ENCODE assay signal across 1 cellular context in genomic region chr5:81971694-81972495, GRCh38.
TF ChIP-seq lines count a peak whose summit lies in the region.

Gene ATG10, plus strand, starts transcription at chr5:81972023. Its CDS starts 15,548 bp downstream, at chr5:81987571.

TF ChIP-seq in K562, 482 proteins besides CTCF, POLR2A, EP300 and RAD21 (continued from another document and continues in another):
- TF ChIP-seq ELF2 (CRISPR knock-in tag; IDR thresholded peaks at IDR 0.05) (0 out of 2 replicates have a peak, but pooled peaks have one; percentile 15), GATAD2B (IDR thresholded peaks at IDR 0.05; ENCODE audit: borderline replicate concordance) (no peak), PHTF2 (CRISPR knock-in tag; IDR thresholded peaks at IDR 0.05) (no peak), ZBTB7A (IDR thresholded peaks at IDR 0.05; ENCODE audit: borderline replicate concordance, control insufficient read depth, low read depth, low read length) (peak; percentile 81), FOXJ3 (CRISPR knock-in tag; IDR thresholded peaks at IDR 0.05) (no peak), TRIM25 (IDR thresholded peaks at IDR 0.05; ENCODE audit: borderline replicate concordance) (no peak), EHMT2 (IDR thresholded peaks at IDR 0.05) (no peak), SPI1 (IDR thresholded peaks at IDR 0.05; ENCODE audit: borderline replicate concordance, low read depth, low read length) (no peak), GTF2F1 (IDR thresholded peaks at IDR 0.05; ENCODE audit: low read depth, low read length) (0 out of 2 replicates have a peak, but pooled peaks have one; percentile 50), ZNF76 (CRISPR knock-in tag; IDR thresholded peaks at IDR 0.05; ENCODE audit: borderline replicate concordance) (peak; percentile 72), TCFL5 (CRISPR knock-in tag; conservative IDR thresholded peaks at IDR 0.05) (no peak), ZBTB43 (CRISPR knock-in tag; IDR thresholded peaks at IDR 0.05) (peak; percentile 92), ZNF133 (CRISPR knock-in tag; IDR thresholded peaks at IDR 0.05) (no peak), FOSL1 (tag; conservative IDR thresholded peaks at IDR 0.05) (no peak), ZBTB33 (CRISPR knock-in tag; IDR thresholded peaks at IDR 0.05) (peak; percentile 59; the same call in 1 of the 2 replicates), U2AF2 (optimal IDR thresholded peaks at IDR 0.05; ENCODE audit: low read depth, low read length) (no peak), ZKSCAN1 (IDR thresholded peaks at IDR 0.05; ENCODE audit: low read depth, low read length) (no peak), HMBOX1 (IDR thresholded peaks at IDR 0.05) (peak; percentile 7; the same call in 1 of the 2 replicates), ZNF184 (CRISPR knock-in tag; IDR thresholded peaks at IDR 0.05) (no peak), TCF7 (IDR thresholded peaks at IDR 0.05; ENCODE audit: borderline replicate concordance) (no peak), KHSRP (IDR thresholded peaks at IDR 0.05) (no peak), LCOR (CRISPR knock-in tag; IDR thresholded peaks at IDR 0.05) (no peak), CHAMP1 (IDR thresholded peaks at IDR 0.05) (no peak), ZNF764 (CRISPR knock-in tag; IDR thresholded peaks at IDR 0.05; ENCODE audit: low read depth) (no peak), KDM1A (IDR thresholded peaks at IDR 0.05) (no peak), PTRF (tag; IDR thresholded peaks at IDR 0.05) (no peak), SRF (CRISPR knock-in tag; IDR thresholded peaks at IDR 0.05) (peak in 1 of 2 experiments; percentile 77; a peak in 2 of 4 replicates), HCFC1 (IDR thresholded peaks at IDR 0.05; ENCODE audit: low read depth, low read length) (peak; percentile 60), TAL1 (IDR thresholded peaks at IDR 0.05) (peak; percentile 40; the same call in 1 of the 2 replicates), POLR2G (IDR thresholded peaks at IDR 0.05; ENCODE audit: low read depth, low read length) (peak; percentile 95), ZNF324 (CRISPR knock-in tag; IDR thresholded peaks at IDR 0.05) (peak; percentile 57; the same call in 1 of the 2 replicates), ZNF518B (CRISPR knock-in tag; IDR thresholded peaks at IDR 0.05) (no peak), ZNF274 (IDR thresholded peaks at IDR 0.05; ENCODE audit: borderline replicate concordance, low read depth, low read length) (no peak), ZNF146 (CRISPR knock-in tag; IDR thresholded peaks at IDR 0.05; ENCODE audit: unreplicated experiment) (no peak), ZNF347 (CRISPR knock-in tag; IDR thresholded peaks at IDR 0.05; ENCODE audit: low read depth) (no peak), AFF1 (IDR thresholded peaks at IDR 0.05; ENCODE audit: low read depth in 1 of 2, partially characterized antibody in 2 of 2) (no peak), BRD4 (IDR thresholded peaks at IDR 0.05) (no peak; the same call in 1 of the 2 replicates), ZBED1 (IDR thresholded peaks at IDR 0.05) (no peak), ZSCAN29 (IDR thresholded peaks at IDR 0.05) (no peak), RBM22 (IDR thresholded peaks at IDR 0.05; ENCODE audit: low read depth, low read length, poor library complexity, severe bottlenecking) (peak; percentile 59), BMI1 (IDR thresholded peaks at IDR 0.05; ENCODE audit: low read length) (no peak), ATF6 (CRISPR knock-in tag; IDR thresholded peaks at IDR 0.05) (0 out of 2 replicates have a peak, but pooled peaks have one; percentile 66), JUN (IDR thresholded peaks at IDR 0.05; ENCODE audit: borderline replicate concordance, low read depth, low read length) (no peak), JUN (CRISPR knock-in tag; IDR thresholded peaks at IDR 0.05; ENCODE audit: borderline replicate concordance) (peak; percentile 96), CBX1 (IDR thresholded peaks at IDR 0.05; ENCODE audit: low read depth) (peak; percentile 95), USF2 (CRISPR knock-in tag; IDR thresholded peaks at IDR 0.05) (no peak), LEF1 (IDR thresholded peaks at IDR 0.05) (0 out of 2 replicates have a peak, but pooled peaks have one; percentile 42), HNRNPH1 (optimal IDR thresholded peaks at IDR 0.05; ENCODE audit: low read depth, low read length) (no peak), FOXA3 (CRISPR knock-in tag; conservative IDR thresholded peaks at IDR 0.05 in 1 of 2, IDR thresholded peaks at IDR 0.05 in 1 of 2) (peak in 1 of 2 experiments; percentile 92; a peak in 2 of 4 replicates)
